In genomic region chr17:57440522-57441269, GRCh38 we compare ENCODE assay signal across 8 cellular contexts.
DNase-seq lines count a peak whose midpoint lies in the region; ATAC-seq and TF ChIP-seq lines count a peak whose summit lies in the region.

No MANE protein-coding gene starts in this region.

- H3K36me3 ChIP-seq in HCT116 (ENCODE audit: control insufficient read depth in 1 of 2, insufficient read depth in 2 of 2, low read length in 2 of 2) (no peaks in the 10 kb centered on the region), mucosa of rectum (ENCODE audit: control insufficient read depth in 2 of 2, insufficient read depth in 2 of 2, low read length in 2 of 2) (no peaks in the 10 kb centered on the region)

- DNase-seq in COLO668 (lab: John Stamatoyannopoulos, UW; ENCODE audit: unreplicated experiment) (peak; percentile 63), HCT116 (ENCODE audit: low read depth, low spot score) (peak; percentile 76), NCI-H748 treated with DMSO at 0.1 percent for 48 hours (lab: John Stamatoyannopoulos, UW) (peak; percentile 87), activated T-cell treated with anti-CD3 and anti-CD28 coated beads for 4 hours (peak; percentile 66), epithelial cell of esophagus (ENCODE audit: low read depth) (peak; percentile 86), HK-2 (ENCODE audit: unreplicated experiment) (no peak)
- peak; percentile 38 to 63 for DNase-seq in stimulated activated CD8-positive, alpha-beta memory T cell treated with anti-CD3 and anti-CD28 coated beads, Interleukin-4, amount 100 ng/mL, for 4 hours (ENCODE audit: low read depth in 2 of 2, low spot score in 1 of 2)

- peaks cover 26% of the 10 kb centered on the region; the same call in 1 of the 2 replicates for H3K79me2 ChIP-seq in HCT116 (ENCODE audit: insufficient read depth, low read length)

- TF ChIP-seq RAD21 in HCT116 (IDR thresholded peaks at IDR 0.05; ENCODE audit: low read depth), result peak; percentile 80

- H3K9me2 ChIP-seq in HCT116 (ENCODE audit: insufficient read depth), result no peaks in the 10 kb centered on the region

- intact Hi-C loops in HCT116 (cut with micrococcal nuclease), result loop anchor here (1.0 to 5.0 kb wide), 3 partner anchors 183 to 310 kb away; partner anchors contain the start of gene MSI2

- peak overlapping the region; percentile 70 for H3K4me2 ChIP-seq in HCT116 (ENCODE audit: low read length)

- H3K27ac ChIP-seq in HCT116 (ENCODE audit: low read depth, low read length) (peak overlapping the region; percentile 86), mucosa of rectum (ENCODE audit: low read depth in 2 of 2, low read length in 2 of 2) (peak overlapping the region; percentile 15 to 56)

- peaks cover 68 to 80% of the 10 kb centered on the region in 2 experiments for H3K4me1 ChIP-seq in HCT116 (ENCODE audit: control insufficient read depth in 1 of 2, insufficient read depth in 2 of 2, low read length in 2 of 2)
- H3K4me1 ChIP-seq in mucosa of rectum (ENCODE audit: control insufficient read depth in 2 of 2, insufficient read depth in 2 of 2, low read length in 2 of 2), result peaks cover 20 to 21% of the 10 kb centered on the region in 2 donors

- H3K27me3 ChIP-seq in HCT116 (ENCODE audit: insufficient read depth, low read length) (no peaks in the 10 kb centered on the region), mucosa of rectum (ENCODE audit: control insufficient read depth in 2 of 2, insufficient read depth in 2 of 2, low read length in 2 of 2) (no peaks in the 10 kb centered on the region)

- CTCF ChIA-PET in HCT116 (lab: Charles Lee), result interaction anchor here (0.6 to 4.2 kb wide), 14 partner anchors 10 to 310 kb away, joined by 3 to 57 read pairs (median 4); no protein-coding TSS in a partner anchor

- H3K9me3 ChIP-seq in HCT116 (ENCODE audit: control insufficient read depth in 1 of 2, insufficient read depth in 1 of 2, low read depth in 1 of 2, low read length in 2 of 2) (no peaks in the 10 kb centered on the region), mucosa of rectum (ENCODE audit: control insufficient read depth in 2 of 2, low read length in 2 of 2) (no peaks in the 10 kb centered on the region)

- no peak overlapping the region for H2AFZ ChIP-seq in HCT116 (ENCODE audit: low read depth, low read length, poor library complexity, severe bottlenecking)

- RAD21 ChIA-PET in HCT116 (lab: Charles Lee; ENCODE audit: low non-redundant PET in 1 of 2, low total read pairs in 2 of 2, uncharacterized antibody in 2 of 2, unreplicated experiment in 2 of 2), result interaction anchor here (0.6 to 2.5 kb wide), 10 partner anchors 17 to 197 kb away, joined by 3 to 15 read pairs (median 4); partner anchors contain the start of gene MSI2 (in 1 of the 2)

- peak; percentile 86 for ATAC-seq in HCT116

- peak; percentile 94 to 95 (median 95) for TF ChIP-seq CTCF in HCT116 (IDR thresholded peaks at IDR 0.05 in 2 of 3, conservative IDR thresholded peaks at IDR 0.05 in 1 of 3; ENCODE audit: borderline replicate concordance in 1 of 3, insufficient read depth in 1 of 3, low read depth in 2 of 3, low read length in 2 of 3)
- TF ChIP-seq CTCF in epithelial cell of esophagus (IDR thresholded peaks at IDR 0.05; ENCODE audit: insufficient read depth, low read depth, low read length, missing control alignments), result peak; percentile 33

- H3K4me3 ChIP-seq in HCT116 (replicated peaks in 1 of 2; ENCODE audit: low read depth in 1 of 2, low read length in 2 of 2) (peak overlapping the region in 1 of 2 experiments; percentile 23; a peak in 2 of 4 replicates), epithelial cell of esophagus (ENCODE audit: low read length) (no peak overlapping the region), mucosa of rectum (ENCODE audit: low read length in 2 of 2) (no peak overlapping the region)

- H4K20me1 ChIP-seq in HCT116 (ENCODE audit: insufficient read depth), result no peaks in the 10 kb centered on the region

- BruUV-seq in HCT116 (replicated peaks; lab: Mats Ljungman, UMichigan), result no TSS peak

- H3K9ac ChIP-seq in HCT116 (ENCODE audit: low read length) (peak overlapping the region; percentile 36), mucosa of rectum (ENCODE audit: low read depth in 1 of 2, low read length in 2 of 2) (peak overlapping the region in 1 of 2 donors; percentile 28)

- POLR2A ChIA-PET in HCT116 (lab: Charles Lee), result interaction anchor here (0.7 to 1.3 kb wide), 2 partner anchors 33 to 356 kb away, joined by 3 read pairs; partner anchors contain the start of gene AKAP1

- TF ChIP-seq POLR2A in HCT116 (IDR thresholded peaks at IDR 0.05; ENCODE audit: borderline replicate concordance, extremely low read depth, insufficient read depth, insufficient read length), result no peak

TF ChIP-seq in HCT116, 20 proteins besides CTCF, POLR2A, EP300 and RAD21:
- TF ChIP-seq POLR2AphosphoS5 (IDR thresholded peaks at IDR 0.05; ENCODE audit: low read depth, low read length), result 0 out of 2 replicates have a peak, but pooled peaks have one; percentile 13
- peak; percentile 84 for TF ChIP-seq YY1 (IDR thresholded peaks at IDR 0.05; ENCODE audit: extremely low read depth, insufficient replicate concordance, low read depth, low read length)
- peak; percentile 58; the same call in 1 of the 2 replicates for TF ChIP-seq EGR1 (IDR thresholded peaks at IDR 0.05; ENCODE audit: low read depth)
- TF ChIP-seq SP1 (IDR thresholded peaks at IDR 0.05; ENCODE audit: low read depth), result no peak
